11 cellular contexts compared by ENCODE assay signal in the genomic region with DNA sequence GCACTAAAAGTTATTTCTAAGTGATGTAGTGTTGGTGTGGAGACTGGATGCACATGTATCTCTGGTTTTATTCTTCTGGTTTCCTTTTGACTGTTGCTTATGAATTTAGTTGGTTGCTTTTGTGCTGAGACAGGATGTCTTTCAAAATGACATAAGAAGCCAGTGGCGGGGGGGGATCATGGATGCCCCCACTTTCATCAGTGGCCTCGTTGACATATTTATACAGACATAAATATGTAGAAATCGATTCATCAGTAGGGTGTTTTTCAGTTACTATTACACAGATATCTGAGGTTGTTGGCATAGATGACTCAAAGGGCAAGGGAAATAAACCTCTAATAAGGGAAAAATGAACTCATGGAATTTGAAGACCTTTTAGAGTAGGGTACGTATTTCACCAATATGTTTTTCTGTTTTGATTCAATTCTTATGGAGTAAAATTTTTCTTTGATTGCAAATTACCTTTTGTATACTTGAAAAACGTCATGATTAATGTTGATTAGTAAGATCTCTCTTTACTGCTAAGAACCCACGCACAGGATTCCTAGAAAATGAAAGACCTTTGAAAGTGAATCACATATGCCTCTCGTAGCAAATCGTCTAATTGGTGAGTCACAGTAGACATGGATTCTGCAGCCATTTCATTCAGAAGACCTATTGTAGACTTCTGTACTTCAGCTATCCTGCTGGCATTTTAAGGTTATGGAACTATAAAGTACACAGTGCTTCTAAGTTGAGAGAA.
DNase-seq lines count a peak whose midpoint lies in the region; ATAC-seq, FAIRE-seq and TF ChIP-seq lines count a peak whose summit lies in the region.
"Had no signal": no experiment of that assay in that cellular context is flagged by ENCODE, and none has a peak within 500 bp of the region (broad histone marks: within the 10 kb centered on the region; RNA-seq: fewer than 3 reads in every experiment).

No MANE protein-coding gene starts in this region.

- peaks cover 71% of the 10 kb centered on the region for H3K4me1 Mint-ChIP-seq in HFFc6 (ENCODE audit: low read depth)
- H3K4me1 Mint-ChIP-seq in activated naive CD4-positive, alpha-beta T cell treated with anti-CD3 and anti-CD28 coated beads, Interleukin-2, amount 50 U/mL, for 24 hours, result peaks cover 4% of the 10 kb centered on the region

- no peaks in the 10 kb centered on the region for H4K20me1 ChIP-seq in HepG2 (ENCODE audit: insufficient read depth, low read length)

- H2AFZ ChIP-seq in HepG2 (ENCODE audit: low read length), result no peak overlapping the region

- 7% methylated on average over 8 of the region's 8 CpGs for WGBS in HepG2 (ENCODE audit: low lambda C conversion rate)

- H3K27ac ChIP-seq in AG04450 (ENCODE audit: low read depth, low read length) (peak overlapping the region; percentile 22), foreskin keratinocyte (peak overlapping the region; percentile 11), HepG2 (ENCODE audit: extremely low read length, insufficient read depth, low read length) (no peak overlapping the region)
- H3K27ac ChIP-seq: spleen had no signal

- intact Hi-C loops in HepG2 (cut with micrococcal nuclease; ENCODE audit: unreplicated experiment), result no loop called here

- H3K4me3 Mint-ChIP-seq in HFFc6, result peak overlapping the region; percentile 86
- H3K4me3 Mint-ChIP-seq in activated naive CD4-positive, alpha-beta T cell treated with anti-CD3 and anti-CD28 coated beads, Interleukin-2, amount 50 U/mL, for 24 hours, result no peak overlapping the region

- H3K27ac Mint-ChIP-seq in HFFc6, result peak overlapping the region; percentile 89
- H3K27ac Mint-ChIP-seq in activated naive CD4-positive, alpha-beta T cell treated with anti-CD3 and anti-CD28 coated beads, Interleukin-2, amount 50 U/mL, for 24 hours, result peak overlapping the region; percentile 9
- H3K27ac Mint-ChIP-seq: CD8-positive, alpha-beta memory T cell had no signal

- H3K4me1 ChIP-seq in foreskin keratinocyte (peaks cover 39% of the 10 kb centered on the region), HepG2 (ENCODE audit: insufficient read depth, low read length) (no peaks in the 10 kb centered on the region)
- H3K4me1 ChIP-seq: spleen had no signal

- no peaks in the 10 kb centered on the region for H3K36me3 ChIP-seq in HepG2 (replicated peaks in 1 of 2; ENCODE audit: control insufficient read depth in 1 of 2, insufficient read depth in 2 of 2, low read length in 2 of 2)
- H3K36me3 ChIP-seq: spleen had no signal

- TF ChIP-seq RAD21 in HepG2 (CRISPR knock-in tag; IDR thresholded peaks at IDR 0.05), result no peak

- no TSS peak for BruUV-seq in HepG2 (replicated peaks; lab: Mats Ljungman, UMichigan)

- in situ Hi-C loops in HepG2 (cut with HindIII; ENCODE audit: extremely low pct_ligation_motif_present, low pct_unique_long_range_greater_than_20kb), result no loop called here

- CTCF ChIA-PET in AG04450 (lab: Charles Lee), result no interaction called here
- CTCF ChIA-PET in HepG2 (lab: Yijun Ruan, JAX; ENCODE audit: low intra/inter-chr PET ratio, low total read pairs), result no interaction called here

- H3K79me2 ChIP-seq in HepG2 (ENCODE audit: insufficient read depth, low read length), result no peaks in the 10 kb centered on the region

- DNase-seq in AG04450 (ENCODE audit: low read depth, low spot score), result no peak
- DNase-seq in HFFc6, result peak; percentile 78
- DNase-seq in foreskin keratinocyte, result peak; percentile 63 to 76
- no peak for DNase-seq in HepG2 (ENCODE audit: low spot score)
- DNase-seq in central memory CD4-positive, alpha-beta T cell, result no peak
- DNase-seq in NCI-H69 (lab: John Stamatoyannopoulos, UW), result no peak
- DNase-seq: CD8-positive, alpha-beta memory T cell; spleen; T1000 had no signal

- no peak for TF ChIP-seq EP300 in HepG2 (IDR thresholded peaks at IDR 0.05; ENCODE audit: low read depth in 2 of 2, low read length in 2 of 2)
- TF ChIP-seq EP300 in HepG2 (CRISPR knock-in tag; IDR thresholded peaks at IDR 0.05; ENCODE audit: borderline replicate concordance), result no peak

- H3K9me3 Mint-ChIP-seq in HFFc6, result no peaks in the 10 kb centered on the region
- H3K9me3 Mint-ChIP-seq in activated naive CD4-positive, alpha-beta T cell treated with anti-CD3 and anti-CD28 coated beads, Interleukin-2, amount 50 U/mL, for 24 hours, result peaks cover 4% of the 10 kb centered on the region

- H3K36me3 Mint-ChIP-seq in HFFc6 (ENCODE audit: low read depth), result peaks cover 5% of the 10 kb centered on the region
- H3K36me3 Mint-ChIP-seq in activated naive CD4-positive, alpha-beta T cell treated with anti-CD3 and anti-CD28 coated beads, Interleukin-2, amount 50 U/mL, for 24 hours, result no peaks in the 10 kb centered on the region
- H3K36me3 Mint-ChIP-seq: CD8-positive, alpha-beta memory T cell had no signal

- H3K27me3 ChIP-seq in AG04450 (ENCODE audit: control insufficient read depth, insufficient read depth, low read length) (no peaks in the 10 kb centered on the region), foreskin keratinocyte (no peaks in the 10 kb centered on the region), HepG2 (ENCODE audit: control insufficient read depth in 1 of 2, insufficient read depth in 2 of 2, low read length in 2 of 2) (no peaks in the 10 kb centered on the region)
- H3K27me3 ChIP-seq: spleen had no signal

- POLR2A ChIA-PET in AG04450 (lab: Yijun Ruan, JAX) (no interaction called here), HepG2 (lab: Yijun Ruan, JAX) (no interaction called here)

- H3K4me3 ChIP-seq in AG04450 (ENCODE audit: low read depth, low read length) (no peak overlapping the region), HepG2 (replicated peaks in 1 of 3; ENCODE audit: insufficient read depth in 1 of 3, low read depth in 2 of 3, low read length in 3 of 3) (no peak overlapping the region)
- H3K4me3 ChIP-seq: spleen had no signal

- TF ChIP-seq CTCF in AG04450 (IDR thresholded peaks at IDR 0.05; ENCODE audit: low read depth, low read length) (no peak), HFFc6 (IDR thresholded peaks at IDR 0.05) (no peak), foreskin keratinocyte (conservative IDR thresholded peaks at IDR 0.05) (no peak), HepG2 (CRISPR knock-in tag; IDR thresholded peaks at IDR 0.05) (no peak)

- no peaks in the 10 kb centered on the region; the same call in 1 of the 2 replicates for H3K27me3 Mint-ChIP-seq in HFFc6 (ENCODE audit: insufficient read depth)
- no peaks in the 10 kb centered on the region for H3K27me3 Mint-ChIP-seq in activated naive CD4-positive, alpha-beta T cell treated with anti-CD3 and anti-CD28 coated beads, Interleukin-2, amount 50 U/mL, for 24 hours
- H3K27me3 Mint-ChIP-seq: CD8-positive, alpha-beta memory T cell had no signal

- H3K9me3 ChIP-seq in AG04450 (ENCODE audit: control insufficient read depth, insufficient read depth, low read length) (no peaks in the 10 kb centered on the region), HepG2 (ENCODE audit: low read length) (no peaks in the 10 kb centered on the region)
- H3K9me3 ChIP-seq: spleen had no signal

- FAIRE-seq in HepG2 (lab: Jason Lieb, UNC), result no peak

- no peak overlapping the region for H3K9ac ChIP-seq in HepG2 (ENCODE audit: insufficient read depth, low read depth, low read length)

- TF ChIP-seq POLR2A in HepG2 (IDR thresholded peaks at IDR 0.05; ENCODE audit: insufficient read depth in 1 of 2, low read depth in 2 of 2, low read length in 2 of 2), result no peak

- ATAC-seq in foreskin keratinocyte, result peak; percentile 59
- ATAC-seq in HepG2, result no peak
- no peak for ATAC-seq in GM18870 (IDR thresholded peaks at IDR 0.05; ENCODE audit: unreplicated experiment)

- H3K4me2 ChIP-seq in HepG2 (ENCODE audit: low read depth, low read length), result no peak overlapping the region

TF ChIP-seq in HepG2, 621 proteins besides CTCF, POLR2A, EP300 and RAD21:
- TF ChIP-seq MAF1 (CRISPR knock-in tag; IDR thresholded peaks at IDR 0.05; ENCODE audit: borderline replicate concordance), result no peak
- TF ChIP-seq NBN (conservative IDR thresholded peaks at IDR 0.05), result no peak
- no peak for TF ChIP-seq ZNF329 (CRISPR knock-in tag; IDR thresholded peaks at IDR 0.05; ENCODE audit: low read depth)
- TF ChIP-seq IRF2 (CRISPR knock-in tag; IDR thresholded peaks at IDR 0.05), result no peak
- no peak for TF ChIP-seq ZNF460 (CRISPR knock-in tag; IDR thresholded peaks at IDR 0.05; ENCODE audit: borderline replicate concordance)
- TF ChIP-seq KDM2A (CRISPR knock-in tag; IDR thresholded peaks at IDR 0.05; ENCODE audit: borderline replicate concordance, low read depth), result no peak
- no peak for TF ChIP-seq HNF4A (CRISPR knock-in tag; IDR thresholded peaks at IDR 0.05)

Comparison
In these comparisons a context has a peak if more than half of its experiments do, and no peak if none do; other contexts are left out.
1. DNase-seq: peak in HFFc6 (single experiment) and foreskin keratinocyte (2 of 2); none in AG04450 (single experiment), HepG2 (single experiment), central memory CD4-positive, alpha-beta T cell (single experiment) and NCI-H69 (single experiment).